8 cellular contexts compared by ENCODE assay signal in genomic region chr3:84958495-84959469, GRCh38. TPM values are rescaled to one million over a fixed set of nuclear protein-coding genes. Genes with fewer than 3 reads are reported as not detected.
DNase-seq lines count a peak whose midpoint lies in the region; ATAC-seq and TF ChIP-seq lines count a peak whose summit lies in the region.

TSS of gene CADM2 (plus strand) at chr3:84958989.

- H3K9me3 ChIP-seq in MG63 (no peaks in the 10 kb centered on the region), heart left ventricle (no peaks in the 10 kb centered on the region), parathyroid adenoma (ENCODE audit: control insufficient read depth, low read length) (no peaks in the 10 kb centered on the region), thyroid gland (no peaks in the 10 kb centered on the region)

- peak within 1 kb of the TSS in 2 of 12 donors; percentile 18 to 27 for H3K27ac ChIP-seq in heart left ventricle
- H3K27ac ChIP-seq in parathyroid adenoma, result no peak within 1 kb of the TSS
- peak within 1 kb of the TSS in 1 of 3 donors; percentile 72 for H3K27ac ChIP-seq in thyroid gland

- H3K27me3 ChIP-seq in MG63 (peaks cover 7% of the 10 kb centered on the region; the same call in 1 of the 2 replicates), heart left ventricle (peaks cover 14 to 46% (median 32%) of the 10 kb centered on the region in 9 donors), parathyroid adenoma (ENCODE audit: control insufficient read depth, insufficient read depth, low read length) (no peaks in the 10 kb centered on the region), thyroid gland (no peaks in the 10 kb centered on the region)

- TF ChIP-seq CTCF in heart left ventricle (IDR thresholded peaks at IDR 0.05) (peak in 6 of 12 donors; percentile 9 to 42 (median 26)), parathyroid adenoma (IDR thresholded peaks at IDR 0.05) (no peak), thyroid gland (IDR thresholded peaks at IDR 0.05) (peak in 1 of 6 experiments; percentile 22)

- TF ChIP-seq POLR2A in heart left ventricle (IDR thresholded peaks at IDR 0.05) (peak in 1 of 2 donors; percentile 22), thyroid gland (IDR thresholded peaks at IDR 0.05) (peak in 1 of 2 donors; percentile 85)

- H3K9ac ChIP-seq in parathyroid adenoma, result no peak within 1 kb of the TSS

- H2AFZ ChIP-seq in parathyroid adenoma, result peak within 1 kb of the TSS; percentile 84

- H3K4me2 ChIP-seq in parathyroid adenoma (ENCODE audit: low read length), result peak within 1 kb of the TSS; percentile 80

- intact Hi-C loops in heart left ventricle (cut with DNase I) (no loop called here), thyroid gland (cut with DNase I) (no loop called here)

- no peaks in the 10 kb centered on the region for H3K79me2 ChIP-seq in parathyroid adenoma

- H3K4me3 ChIP-seq in MG63 (peak within 1 kb of the TSS; percentile 49), heart left ventricle (peak within 1 kb of the TSS; percentile 3 to 66 (median 52)), parathyroid adenoma (ENCODE audit: low read depth, low read length) (peak within 1 kb of the TSS; percentile 82), thyroid gland (replicated peaks in 1 of 3) (peak within 1 kb of the TSS; percentile 19 to 39 (median 37))

- peaks cover 0 to 26% (median 7%) of the 10 kb centered on the region in 12 donors for H3K4me1 ChIP-seq in heart left ventricle
- H3K4me1 ChIP-seq in parathyroid adenoma, result no peaks in the 10 kb centered on the region
- peaks cover 7 to 15% of the 10 kb centered on the region in 2 donors for H3K4me1 ChIP-seq in thyroid gland

- H3K36me3 ChIP-seq in MG63 (no peaks in the 10 kb centered on the region), heart left ventricle (no peaks in the 10 kb centered on the region), parathyroid adenoma (ENCODE audit: control insufficient read depth, insufficient read depth, low read length) (no peaks in the 10 kb centered on the region), thyroid gland (no peaks in the 10 kb centered on the region)

- DNase-seq in ELF-1 (ENCODE audit: low read depth, low spot score), result peak; percentile 85
- DNase-seq in H4 (ENCODE audit: low spot score), result peak; percentile 53
- DNase-seq in MG63, result peak; percentile 77
- peak; percentile 9 to 70 (median 36) for DNase-seq in T-helper 1 cell
- peak; percentile 7 for DNase-seq in amniotic stem cell (lab: John Stamatoyannopoulos, UW)
- DNase-seq in heart left ventricle, result peak; percentile 84 to 90 (median 89)
- peak; percentile 92 to 93 for DNase-seq in thyroid gland

- WGBS in heart left ventricle, 4 donors, result 1 to 2% (median 1%) methylated on average over 35 to 70 of the region's 70 CpGs
- 2% methylated on average over 26 to 35 of the region's 70 CpGs for WGBS in thyroid gland, 2 donors

- peak; percentile 99 to 100 (median 100) for ATAC-seq in heart left ventricle

RNA-seq across cellular contexts. Expression of gene CADM2, which starts in this region (rescaled TPM):
- total RNA-seq in H4 (2014; rRNA removed; shearing (Covaris generic)), result 2.8 TPM in 1 of 2 replicates, not detected in the other
- not detected in 2 replicates for total RNA-seq in MG63 (2014; rRNA removed; shearing (Covaris generic); ENCODE audit: low replicate concordance)
- total RNA-seq in heart left ventricle, result 1 to 10 TPM in 4 of 9 donors, under 1 TPM in 5; 0.19 to 2.3 (median 0.79) TPM
- under 1 TPM; 0.19 to 0.42 TPM for polyA plus RNA-seq in heart left ventricle
- total RNA-seq in thyroid gland, result 1 to 10 TPM in 3 of 4 donors, under 1 TPM in 1; 0.13 to 4.3 (median 4.1) TPM

Comparison
In these comparisons a context has a peak if more than half of its experiments do, and no peak if none do; other contexts are left out.
1. Peak in DNase-seq and H3K4me3 ChIP-seq in MG63; RNA of the gene not detected or under 1 TPM.
2. DNase-seq: peak in every context shown above with its lines; median percentile 92 in thyroid gland; 89 in heart left ventricle; 85 in ELF-1; 77 in MG63; 53 in H4; 36 in T-helper 1 cell; 7 in amniotic stem cell.